In genomic region chr4:41146716-41147506, GRCh38 we compare ENCODE assay signal across 1 cellular context.
TF ChIP-seq lines count a peak whose summit lies in the region.

No MANE protein-coding gene starts in this region.

TF ChIP-seq in GM23338, 12 proteins besides CTCF, POLR2A, EP300 and RAD21 (continued from another document):
- no peak for TF ChIP-seq EZH2 (IDR thresholded peaks at IDR 0.05; ENCODE audit: low read depth, unreplicated experiment)
- no peak for TF ChIP-seq EZH2phosphoT487 (IDR thresholded peaks at IDR 0.05; ENCODE audit: unreplicated experiment)
- TF ChIP-seq, protein P1, sequence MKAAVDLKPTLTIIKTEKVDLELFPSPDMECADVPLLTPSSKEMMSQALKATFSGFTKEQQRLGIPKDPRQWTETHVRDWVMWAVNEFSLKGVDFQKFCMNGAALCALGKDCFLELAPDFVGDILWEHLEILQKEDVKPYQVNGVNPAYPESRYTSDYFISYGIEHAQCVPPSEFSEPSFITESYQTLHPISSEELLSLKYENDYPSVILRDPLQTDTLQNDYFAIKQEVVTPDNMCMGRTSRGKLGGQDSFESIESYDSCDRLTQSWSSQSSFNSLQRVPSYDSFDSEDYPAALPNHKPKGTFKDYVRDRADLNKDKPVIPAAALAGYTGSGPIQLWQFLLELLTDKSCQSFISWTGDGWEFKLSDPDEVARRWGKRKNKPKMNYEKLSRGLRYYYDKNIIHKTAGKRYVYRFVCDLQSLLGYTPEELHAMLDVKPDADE (IDR thresholded peaks at IDR 0.05): no peak
- TF ChIP-seq POLR2AphosphoS5 (IDR thresholded peaks at IDR 0.05; ENCODE audit: low read depth): no peak
- TF ChIP-seq STAT1 (IDR thresholded peaks at IDR 0.05; ENCODE audit: unreplicated experiment): no peak
- no peak for TF ChIP-seq JUNB (IDR thresholded peaks at IDR 0.05; ENCODE audit: unreplicated experiment)
- no peak for TF ChIP-seq REST (IDR thresholded peaks at IDR 0.05; ENCODE audit: unreplicated experiment)
- TF ChIP-seq ZNF331 (CRISPR knock-in tag; IDR thresholded peaks at IDR 0.05; ENCODE audit: low read depth): no peak
TF ChIP-seq in GM23338: peak in this region for 0.
